Comparison of ENCODE assay signal across 21 cellular contexts in genomic region chr2:166773268-166773949, GRCh38.
DNase-seq lines count a peak whose midpoint lies in the region; ATAC-seq and TF ChIP-seq lines count a peak whose summit lies in the region.
"Had no signal": no experiment of that assay in that cellular context is flagged by ENCODE, and none has a peak within 500 bp of the region (broad histone marks: within the 10 kb centered on the region; RNA-seq: fewer than 3 reads in every experiment).

No MANE protein-coding gene starts in this region.

- H3K27ac ChIP-seq in GM23338 (ENCODE audit: low read depth) (peak overlapping the region; percentile 52; the same call in 1 of the 2 replicates), HUES48 (ENCODE audit: low read depth, low read length) (peak overlapping the region; percentile 80), iPS-18a (ENCODE audit: low read length) (peak overlapping the region; percentile 46)
- H3K27ac ChIP-seq: KMS-11 had no signal

- no peak overlapping the region for H2AFZ ChIP-seq in GM23338

- H3K36me3 ChIP-seq in GM23338 (ENCODE audit: insufficient read depth) = no peaks in the 10 kb centered on the region
- no peaks in the 10 kb centered on the region for H3K36me3 ChIP-seq in HUES48 (ENCODE audit: control insufficient read depth, insufficient read depth, low read length)
- H3K36me3 ChIP-seq in iPS-18a (ENCODE audit: control insufficient read depth, low read depth, low read length) = no peaks in the 10 kb centered on the region

- H3K4me3 Mint-ChIP-seq in GM23338 = peak overlapping the region; percentile 47; the same call in 2 of the 3 replicates
- H3K4me3 Mint-ChIP-seq: CD4-positive, CD25-positive, alpha-beta regulatory T cell; HFFc6; T-helper 2 cell treated with Interferon-gamma antibody and Interleukin-4, amounts not matched to agents 5 μg/mL and 100 μg/mL, for 36 hours had no signal

- peaks cover 50% of the 10 kb centered on the region for H3K4me1 Mint-ChIP-seq in GM23338

- H3K27ac Mint-ChIP-seq in GM23338 = peak overlapping the region; percentile 94
- H3K27ac Mint-ChIP-seq: CD4-positive, CD25-positive, alpha-beta regulatory T cell; HFFc6; T-helper 2 cell treated with Interferon-gamma antibody and Interleukin-4, amounts not matched to agents 5 μg/mL and 100 μg/mL, for 36 hours had no signal

- H3F3A ChIP-seq in GM23338 (replicated peaks; ENCODE audit: low read depth) = no peaks in the 10 kb centered on the region

- H3K9me3 ChIP-seq in HUES48 (ENCODE audit: control insufficient read depth, insufficient read depth, low read length) (no peaks in the 10 kb centered on the region), iPS-18a (ENCODE audit: control insufficient read depth, low read depth, low read length) (peaks cover 7% of the 10 kb centered on the region)
- H3K9me3 ChIP-seq: SK-N-SH had no signal

- H3K9ac ChIP-seq in HUES48 (ENCODE audit: low read depth, low read length) = no peak overlapping the region
- no peak overlapping the region for H3K9ac ChIP-seq in iPS-18a (ENCODE audit: low read length)
- H3K9ac ChIP-seq: KMS-11, SK-N-SH had no signal

- H3K79me2 ChIP-seq in GM23338 (replicated peaks; ENCODE audit: insufficient read depth) = no peaks in the 10 kb centered on the region

- H3K4me1 ChIP-seq in GM23338 (ENCODE audit: insufficient read depth) = peaks cover 42% of the 10 kb centered on the region
- H3K4me1 ChIP-seq in HUES48 (ENCODE audit: control insufficient read depth, insufficient read depth, low read length) = peaks cover 49% of the 10 kb centered on the region
- peaks cover 36% of the 10 kb centered on the region for H3K4me1 ChIP-seq in iPS-18a (ENCODE audit: control insufficient read depth, low read depth, low read length)

- H3K4me3 ChIP-seq in GM23338 (peak overlapping the region; percentile 5), HUES48 (ENCODE audit: low read depth, low read length) (peak overlapping the region; percentile 46), iPS-18a (ENCODE audit: low read length) (peak overlapping the region; percentile 30)

- TF ChIP-seq CTCF in GM23338 (conservative IDR thresholded peaks at IDR 0.05; ENCODE audit: low read depth in 2 of 2) = no peak

- no peaks in the 10 kb centered on the region for H4K20me1 ChIP-seq in GM23338 (replicated peaks; ENCODE audit: insufficient read depth)

- H3K36me3 Mint-ChIP-seq in GM23338 (ENCODE audit: low read depth) = peaks cover 12% of the 10 kb centered on the region; the same call in 1 of the 3 replicates
- H3K36me3 Mint-ChIP-seq: CD4-positive, CD25-positive, alpha-beta regulatory T cell had no signal

- no peaks in the 10 kb centered on the region for H3K9me2 ChIP-seq in GM23338 (ENCODE audit: insufficient read depth)
- H3K9me2 ChIP-seq: SK-N-SH had no signal

- peak; percentile 71 for DNase-seq in GM23338 (ENCODE audit: low spot score)
- DNase-seq in NCI-H69 (lab: John Stamatoyannopoulos, UW) = peak; percentile 48
- no peak for DNase-seq in GF-D8 (lab: John Stamatoyannopoulos, UW)
- DNase-seq in NOMO-1 treated with DMSO at 0.1 percent for 48 hours (lab: John Stamatoyannopoulos, UW; ENCODE audit: unreplicated experiment) = no peak
- DNase-seq: CD4-positive, CD25-positive, alpha-beta regulatory T cell; DND-41; HFFc6; IMR-90; MV-4-11; NCI-H187; NCI-H2171; NCI-H446; NCI-H526; SIG-M5; SK-N-SH had no signal

- peak overlapping the region; percentile 60 for H3K4me2 ChIP-seq in GM23338
- H3K4me2 ChIP-seq: KMS-11, SK-N-SH had no signal

- H3K27me3 ChIP-seq in GM23338 (ENCODE audit: insufficient read depth) (no peaks in the 10 kb centered on the region), HUES48 (ENCODE audit: control insufficient read depth, insufficient read depth, low read length) (no peaks in the 10 kb centered on the region), iPS-18a (ENCODE audit: control insufficient read depth, insufficient read depth, low read length) (no peaks in the 10 kb centered on the region)

- no peaks in the 10 kb centered on the region; the same call in 1 of the 3 replicates for H3K9me3 Mint-ChIP-seq in GM23338
- H3K9me3 Mint-ChIP-seq: T-helper 2 cell treated with Interferon-gamma antibody and Interleukin-4, amounts not matched to agents 5 μg/mL and 100 μg/mL, for 36 hours had no signal

- no peaks in the 10 kb centered on the region for H3K27me3 Mint-ChIP-seq in GM23338 (ENCODE audit: insufficient read depth, low read depth, poor library complexity)
- H3K27me3 Mint-ChIP-seq: CD4-positive, CD25-positive, alpha-beta regulatory T cell had no signal

- peak; percentile 93 for ATAC-seq in GM23338
- no peak for ATAC-seq in GM18873 (IDR thresholded peaks at IDR 0.05; ENCODE audit: low FRiP score, unreplicated experiment)
- ATAC-seq in HG03439 (IDR thresholded peaks at IDR 0.05; ENCODE audit: unreplicated experiment) = no peak

TF ChIP-seq in GM23338, 12 proteins besides CTCF, POLR2A, EP300 and RAD21:
- TF ChIP-seq CREB1 (CRISPR knock-in tag; IDR thresholded peaks at IDR 0.05; ENCODE audit: low read depth) (no peak), NANOG (IDR thresholded peaks at IDR 0.05; ENCODE audit: borderline replicate concordance) (peak; percentile 22; the same call in 1 of the 2 replicates)
TF ChIP-seq in GM23338: peak in this region for 1.

Comparison
In these comparisons a context has a peak if more than half of its experiments do, and no peak if none do; other contexts are left out.
1. DNase-seq: peak in GM23338 (single experiment) and NCI-H69 (single experiment); none in GF-D8 (single experiment) and NOMO-1 treated with DMSO at 0.1 percent for 48 hours (single experiment).
2. Peak in every context shown above with its lines, with median percentiles within 50 percentile points of each other: H3K27ac ChIP-seq and H3K4me3 ChIP-seq.